In genomic region chr18:57063601-57064000, GRCh38 we compare ENCODE assay signal across 28 cellular contexts.
"Had no signal": no experiment of that assay in that cellular context is flagged by ENCODE, and none has a peak within 500 bp of the region (broad histone marks: within the 10 kb centered on the region; RNA-seq: fewer than 3 reads in every experiment).

No MANE protein-coding gene starts in this region.

- H2AFZ ChIP-seq: hepatocyte, parathyroid adenoma had no signal

- H3K27ac Mint-ChIP-seq: dendritic cell treated with granulocyte-macrophage colony-stimulating factor and Interleukin-4, amounts not matched to agents 40 ng/mL and 50 ng/mL, for 4 days; endodermal cell; memory B cell; naive thymus-derived CD4-positive, alpha-beta T cell; nephron progenitor cell; progenitor cell of endocrine pancreas had no signal

- H3K79me2 ChIP-seq: hepatocyte, parathyroid adenoma had no signal

- H3K4me1 ChIP-seq: colonic mucosa, gastrocnemius medialis, heart left ventricle, parathyroid adenoma, right atrium auricular region, stomach, thyroid gland, vagina had no signal

- H3K4me3 Mint-ChIP-seq: dendritic cell treated with granulocyte-macrophage colony-stimulating factor and Interleukin-4, amounts not matched to agents 40 ng/mL and 50 ng/mL, for 4 days; endodermal cell; memory B cell; naive thymus-derived CD4-positive, alpha-beta T cell; nephron progenitor cell had no signal

- H3K9ac ChIP-seq: parathyroid adenoma had no signal

- H3K4me1 Mint-ChIP-seq: memory B cell; naive thymus-derived CD4-positive, alpha-beta T cell had no signal

- H3K4me3 ChIP-seq: colonic mucosa, gastrocnemius medialis, heart left ventricle, hepatocyte, lung, right atrium auricular region, smooth muscle cell, stomach, thyroid gland, vagina had no signal

- H3K36me3 Mint-ChIP-seq: memory B cell; naive thymus-derived CD4-positive, alpha-beta T cell had no signal

- H3K9me3 Mint-ChIP-seq: dendritic cell treated with granulocyte-macrophage colony-stimulating factor and Interleukin-4, amounts not matched to agents 40 ng/mL and 50 ng/mL, for 4 days; endodermal cell; memory B cell; naive thymus-derived CD4-positive, alpha-beta T cell; nephron progenitor cell had no signal

- DNase-seq: colonic mucosa; effector CD8-positive, alpha-beta T cell; endodermal cell; foreskin fibroblast; gastrocnemius medialis; heart left ventricle; kidney; midbrain; naive thymus-derived CD4-positive, alpha-beta T cell; nephron progenitor cell; stimulated activated CD4-positive, alpha-beta T cell treated with anti-CD3 and anti-CD28 coated beads, Interleukin-12 subunit alpha, Interleukin-12 subunit beta, amount 100 ng/mL, for 4 hours; stimulated activated CD4-positive, alpha-beta T cell treated with anti-CD3 and anti-CD28 coated beads, Interleukin-1b, Interleukin-23, amount 100 ng/mL, for 48 hours; stimulated activated CD4-positive, alpha-beta T cell treated with anti-CD3 and anti-CD28 coated beads, Interleukin-4, amount 100 ng/mL, for 1 hour; stimulated activated CD8-positive, alpha-beta memory T cell treated with anti-CD3 and anti-CD28 coated beads, Interleukin-4, amount 100 ng/mL, for 48 hours; stimulated activated naive CD4-positive, alpha-beta T cell treated with Interleukin-2 at 50 U/mL for 16 hours; stomach; trophoblast cell had no signal

- H3K4me2 ChIP-seq: hepatocyte, smooth muscle cell had no signal

- H3K27me3 ChIP-seq: colonic mucosa, gastrocnemius medialis, hepatocyte, right atrium auricular region, thyroid gland, vagina had no signal

- FAIRE-seq: kidney had no signal

- H3K9me3 ChIP-seq: colonic mucosa, gastrocnemius medialis, heart left ventricle, right atrium auricular region, stomach, thyroid gland, vagina had no signal

- H3K27ac ChIP-seq: colonic mucosa, epithelial cell of prostate, gastrocnemius medialis, heart left ventricle, hepatocyte, parathyroid adenoma, right atrium auricular region, stomach, thyroid gland, vagina had no signal

- H3K36me3 ChIP-seq: colonic mucosa, gastrocnemius medialis, heart left ventricle, right atrium auricular region, stomach, thyroid gland, vagina had no signal
